ENCODE assay signal across 9 cellular contexts in the genomic region with DNA sequence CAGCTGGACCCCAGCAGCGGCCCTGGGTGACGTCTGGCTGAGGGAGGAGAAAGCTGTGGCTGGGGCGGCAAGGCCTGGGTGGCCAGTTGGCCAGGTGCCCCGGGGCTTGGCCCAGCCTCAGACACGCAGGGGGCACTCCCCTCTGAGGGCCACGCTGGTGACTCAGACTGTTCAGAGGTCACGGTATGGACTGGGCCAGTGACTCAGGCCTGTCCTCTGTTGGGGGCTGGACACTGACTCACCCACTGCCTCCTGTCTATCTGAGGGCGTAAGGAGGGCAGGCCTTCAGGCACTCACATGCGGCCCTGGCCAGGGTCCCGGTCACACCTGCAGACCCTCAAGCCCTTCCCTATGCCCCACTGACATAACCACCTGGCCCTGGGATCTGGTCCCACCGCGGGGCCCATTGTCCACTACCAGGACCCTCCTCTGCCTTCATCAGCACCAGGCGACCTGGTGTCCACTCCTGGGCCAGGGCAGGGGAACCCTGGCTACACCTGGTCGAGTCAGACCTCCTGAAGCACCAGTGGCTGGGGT. TPM values are rescaled to one million over a fixed set of nuclear protein-coding genes. Genes with fewer than 3 reads are reported as not detected.
A peak's percentile ranks its signal among the peaks of the same experiment; 100 is the strongest.
DNase-seq lines count a peak whose midpoint lies in the region; ATAC-seq and TF ChIP-seq lines count a peak whose summit lies in the region.
"Had no signal": no experiment of that assay in that cellular context is flagged by ENCODE, and none has a peak within 500 bp of the region (broad histone marks: within the 10 kb centered on the region; RNA-seq: fewer than 3 reads in every experiment).

No MANE protein-coding gene starts in this region.

- no peak overlapping the region for H3K27ac ChIP-seq in body of pancreas
- H3K27ac ChIP-seq in liver (ENCODE audit: low read depth in 1 of 2, low read length in 2 of 2), result no peak overlapping the region
- H3K27ac ChIP-seq: uterus had no signal

- DNase-seq in 8988T, result peak; percentile 34
- DNase-seq in HFF-Myc (ENCODE audit: extremely low read depth, low read depth), result peak; percentile 7
- peak; percentile 24 to 48 (median 37) for DNase-seq in body of pancreas
- no peak for DNase-seq in NCI-H345 treated with DMSO at 0.1 percent for 48 hours (lab: John Stamatoyannopoulos, UW; ENCODE audit: unreplicated experiment)
- DNase-seq in HEK293T (ENCODE audit: extremely low spot score), result no peak
- DNase-seq in activated CD4-positive, alpha-beta T cell treated with anti-CD3 and anti-CD28 coated beads for 36 hours, result no peak
- no peak for DNase-seq in DMS79 (lab: John Stamatoyannopoulos, UW)

- intact Hi-C loops in body of pancreas (cut with DNase I), result no loop called here
- intact Hi-C loops in activated CD4-positive, alpha-beta T cell treated with anti-CD3 and anti-CD28 coated beads for 36 hours (cut with DNase I, micrococcal nuclease), result no loop called here

- H3K4me3 Mint-ChIP-seq in activated CD4-positive, alpha-beta T cell treated with anti-CD3 and anti-CD28 coated beads for 36 hours, result no peak overlapping the region

- no peak overlapping the region for H3K4me3 ChIP-seq in HFF-Myc (replicated peaks; ENCODE audit: low read depth, low read length)
- no peak overlapping the region for H3K4me3 ChIP-seq in body of pancreas
- H3K4me3 ChIP-seq in liver (ENCODE audit: low read depth in 1 of 3, low read length in 3 of 3), result no peak overlapping the region
- H3K4me3 ChIP-seq: uterus had no signal

- ATAC-seq in body of pancreas, result no peak
- no peak for ATAC-seq in activated CD4-positive, alpha-beta T cell treated with anti-CD3 and anti-CD28 coated beads for 36 hours

- no peak for TF ChIP-seq RAD21 in liver (IDR thresholded peaks at IDR 0.05)

- no peaks in the 10 kb centered on the region for H3K36me3 ChIP-seq in body of pancreas (replicated peaks in 1 of 2; ENCODE audit: insufficient read depth in 1 of 2, low read depth in 2 of 2)
- no peaks in the 10 kb centered on the region for H3K36me3 ChIP-seq in liver (ENCODE audit: control insufficient read depth in 4 of 4, insufficient read depth in 3 of 4, low read depth in 1 of 4, low read length in 3 of 4)
- H3K36me3 ChIP-seq: uterus had no signal

- H3K36me3 Mint-ChIP-seq in activated CD4-positive, alpha-beta T cell treated with anti-CD3 and anti-CD28 coated beads for 36 hours (ENCODE audit: low read depth), result no peaks in the 10 kb centered on the region

- no peak overlapping the region for H3K9ac ChIP-seq in liver (ENCODE audit: low read depth in 1 of 2, low read length in 2 of 2)

- H3K4me1 Mint-ChIP-seq in activated CD4-positive, alpha-beta T cell treated with anti-CD3 and anti-CD28 coated beads for 36 hours, result peaks cover 5% of the 10 kb centered on the region

- CTCF ChIA-PET in HEK293T (lab: Yijun Ruan, JAX), result no interaction called here
- CTCF ChIA-PET in activated CD4-positive, alpha-beta T cell treated with anti-CD3 and anti-CD28 coated beads for 36 hours (lab: Charles Lee), result no interaction called here

- TF ChIP-seq POLR2A in body of pancreas (IDR thresholded peaks at IDR 0.05), result no peak

- H3K27ac Mint-ChIP-seq in activated CD4-positive, alpha-beta T cell treated with anti-CD3 and anti-CD28 coated beads for 36 hours, result no peak overlapping the region

- 71 to 76% methylated on average over 9 to 14 of the region's 14 CpGs for WGBS in body of pancreas, 2 donors
- WGBS in liver, result 72% methylated on average over 14 of the region's 14 CpGs

- TF ChIP-seq CTCF in HFF-Myc (IDR thresholded peaks at IDR 0.05; ENCODE audit: low read depth, low read length, missing control alignments) (no peak), body of pancreas (IDR thresholded peaks at IDR 0.05) (no peak), liver (IDR thresholded peaks at IDR 0.05; ENCODE audit: low read depth, low read length, missing input control) (no peak)

- H3K27me3 ChIP-seq in body of pancreas, result no peaks in the 10 kb centered on the region
- no peaks in the 10 kb centered on the region for H3K27me3 ChIP-seq in liver (ENCODE audit: control insufficient read depth in 4 of 4, insufficient read depth in 4 of 4, low read length in 3 of 4)
- H3K27me3 ChIP-seq: uterus had no signal

- no peaks in the 10 kb centered on the region for H3K9me3 ChIP-seq in body of pancreas
- no peaks in the 10 kb centered on the region for H3K9me3 ChIP-seq in liver (ENCODE audit: control insufficient read depth in 4 of 4, low read length in 3 of 4)
- H3K9me3 ChIP-seq: uterus had no signal

- no peaks in the 10 kb centered on the region for H3K9me3 Mint-ChIP-seq in activated CD4-positive, alpha-beta T cell treated with anti-CD3 and anti-CD28 coated beads for 36 hours (ENCODE audit: low read depth)

- peaks cover 4% of the 10 kb centered on the region for H3K27me3 Mint-ChIP-seq in activated CD4-positive, alpha-beta T cell treated with anti-CD3 and anti-CD28 coated beads for 36 hours

- no peaks in the 10 kb centered on the region for H3K4me1 ChIP-seq in body of pancreas
- peaks cover 0 to 8% (median 1%) of the 10 kb centered on the region in 4 donors for H3K4me1 ChIP-seq in liver (ENCODE audit: control insufficient read depth in 4 of 4, insufficient read depth in 4 of 4, low read length in 3 of 4)
- H3K4me1 ChIP-seq: uterus had no signal

- POLR2A ChIA-PET in HEK293T (lab: Yijun Ruan, JAX), result no interaction called here
- POLR2A ChIA-PET in activated CD4-positive, alpha-beta T cell treated with anti-CD3 and anti-CD28 coated beads for 36 hours (lab: Charles Lee), result no interaction called here

TF ChIP-seq in liver, 16 proteins besides CTCF, POLR2A, EP300 and RAD21 (continues in another document):
- no peak for TF ChIP-seq YY1 (IDR thresholded peaks at IDR 0.05)
- TF ChIP-seq JUND (IDR thresholded peaks at IDR 0.05), result peak in 1 of 2 donors; percentile 97
- TF ChIP-seq FOXA2 (IDR thresholded peaks at IDR 0.05), result no peak
- TF ChIP-seq FOXA1 (IDR thresholded peaks at IDR 0.05), result no peak
- no peak for TF ChIP-seq GABPA (IDR thresholded peaks at IDR 0.05 in 1 of 2, conservative IDR thresholded peaks at IDR 0.05 in 1 of 2)
- no peak for TF ChIP-seq RXRA (IDR thresholded peaks at IDR 0.05)
- TF ChIP-seq EGR1 (IDR thresholded peaks at IDR 0.05; ENCODE audit: low read depth in 2 of 2), result no peak
- peak; percentile 17 to 63 for TF ChIP-seq HNF4A (conservative IDR thresholded peaks at IDR 0.05)
- no peak for TF ChIP-seq NR2F2 (IDR thresholded peaks at IDR 0.05)
- no peak for TF ChIP-seq SP1 (IDR thresholded peaks at IDR 0.05)
- no peak for TF ChIP-seq TAF1 (conservative IDR thresholded peaks at IDR 0.05)
- TF ChIP-seq, protein P1, sequence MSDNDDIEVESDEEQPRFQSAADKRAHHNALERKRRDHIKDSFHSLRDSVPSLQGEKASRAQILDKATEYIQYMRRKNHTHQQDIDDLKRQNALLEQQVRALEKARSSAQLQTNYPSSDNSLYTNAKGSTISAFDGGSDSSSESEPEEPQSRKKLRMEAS (IDR thresholded peaks at IDR 0.05), result no peak

TF ChIP-seq in HEK293T, 16 proteins besides CTCF, POLR2A, EP300 and RAD21:
- no peak for TF ChIP-seq FOXM1 (IDR thresholded peaks at IDR 0.05; ENCODE audit: borderline replicate concordance)

RNA-seq across cellular contexts. Expression of gene MUC5AC, which starts 3.7 kb away (rescaled TPM):
- total RNA-seq in body of pancreas (1 to 10 TPM in 1 of 2 donors, under 1 TPM in 1; under 0.01 to 1.8 TPM), liver (not detected)
- polyA plus RNA-seq in liver, result not detected
- total RNA-seq in activated CD4-positive, alpha-beta T cell treated with anti-CD3 and anti-CD28 coated beads for 36 hours, result not detected

Comparison
In these comparisons a context has a peak if more than half of its experiments do, and no peak if none do; other contexts are left out.
1. DNase-seq: peak in 8988T (single experiment), HFF-Myc (single experiment) and body of pancreas (4 of 4); none in NCI-H345 treated with DMSO at 0.1 percent for 48 hours (single experiment), HEK293T (single experiment), activated CD4-positive, alpha-beta T cell treated with anti-CD3 and anti-CD28 coated beads for 36 hours (single experiment) and DMS79 (single experiment).